In the genomic region with DNA sequence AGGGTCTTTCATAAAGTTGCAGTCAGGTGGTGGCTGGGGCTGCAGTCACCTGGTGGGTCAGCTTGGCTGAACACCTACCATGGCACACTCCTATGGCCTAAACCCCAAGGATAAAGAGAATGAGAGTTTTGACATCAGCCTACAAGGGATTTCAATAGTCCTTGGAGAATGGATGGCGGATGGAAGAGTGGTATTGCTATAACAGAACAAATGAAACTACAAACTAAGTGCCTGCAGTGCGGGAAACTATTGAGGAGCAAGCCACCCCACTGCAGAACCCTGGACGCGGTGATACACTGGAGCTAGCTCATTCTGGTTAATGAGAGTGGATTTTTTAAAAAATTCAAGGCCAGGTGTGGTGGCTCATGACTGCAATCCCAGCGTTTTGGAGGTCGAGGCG, we compare ENCODE assay signal across 10 cellular contexts. TPM values are rescaled to one million over a fixed set of nuclear protein-coding genes. Genes with fewer than 3 reads are reported as not detected.
DNase-seq lines count a peak whose midpoint lies in the region; ATAC-seq and TF ChIP-seq lines count a peak whose summit lies in the region.
"Had no signal": no experiment of that assay in that cellular context is flagged by ENCODE, and none has a peak within 500 bp of the region (broad histone marks: within the 10 kb centered on the region; RNA-seq: fewer than 3 reads in every experiment).

No MANE protein-coding gene starts in this region.

- no peak for TF ChIP-seq POLR2A in erythroblast (IDR thresholded peaks at IDR 0.05; ENCODE audit: low read length)

- H3K27ac Mint-ChIP-seq in activated naive CD4-positive, alpha-beta T cell treated with anti-CD3 and anti-CD28 coated beads, Interleukin-2, amount 50 U/mL, for 24 hours = no peak overlapping the region
- H3K27ac Mint-ChIP-seq in activated B cell treated with CpG ODN at 0.5 μM for 24 hours = no peak overlapping the region
- peak overlapping the region; percentile 11 for H3K27ac Mint-ChIP-seq in glutamatergic neuron (ENCODE audit: unreplicated experiment)
- no peak overlapping the region for H3K27ac Mint-ChIP-seq in stimulated activated naive CD8-positive, alpha-beta T cell treated with anti-CD3 and anti-CD28 coated beads, Interleukin-15, amount 100 ng/mL, for 72 hours

- no peaks in the 10 kb centered on the region for H3K9me3 Mint-ChIP-seq in activated naive CD4-positive, alpha-beta T cell treated with anti-CD3 and anti-CD28 coated beads, Interleukin-2, amount 50 U/mL, for 24 hours
- H3K9me3 Mint-ChIP-seq in activated B cell treated with CpG ODN at 0.5 μM for 24 hours (no peaks in the 10 kb centered on the region), glutamatergic neuron (ENCODE audit: unreplicated experiment) (peaks cover 5% of the 10 kb centered on the region)
- H3K9me3 Mint-ChIP-seq in stimulated activated naive CD8-positive, alpha-beta T cell treated with anti-CD3 and anti-CD28 coated beads, Interleukin-15, amount 100 ng/mL, for 72 hours = no peaks in the 10 kb centered on the region

- no peak for TF ChIP-seq CTCF in activated B cell treated with CpG ODN at 0.5 μM for 24 hours (IDR thresholded peaks at IDR 0.05)
- TF ChIP-seq CTCF in glutamatergic neuron (IDR thresholded peaks at IDR 0.05; ENCODE audit: partially characterized antibody, unreplicated experiment) = no peak

- H3K36me3 Mint-ChIP-seq in activated naive CD4-positive, alpha-beta T cell treated with anti-CD3 and anti-CD28 coated beads, Interleukin-2, amount 50 U/mL, for 24 hours = no peaks in the 10 kb centered on the region
- peaks cover 8% of the 10 kb centered on the region for H3K36me3 Mint-ChIP-seq in activated B cell treated with CpG ODN at 0.5 μM for 24 hours (ENCODE audit: low read depth)
- no peaks in the 10 kb centered on the region for H3K36me3 Mint-ChIP-seq in glutamatergic neuron (ENCODE audit: unreplicated experiment)

- CTCF ChIA-PET in activated B cell treated with CpG ODN at 0.5 μM for 24 hours (lab: Charles Lee) = no interaction called here

- ATAC-seq in activated B cell treated with CpG ODN at 0.5 μM for 24 hours (ENCODE audit: low read depth) (no peak), HG03460 (IDR thresholded peaks at IDR 0.05; ENCODE audit: unreplicated experiment) (no peak), GM21786 (IDR thresholded peaks at IDR 0.05; ENCODE audit: unreplicated experiment) (no peak)
- no peak for ATAC-seq in stimulated activated naive CD8-positive, alpha-beta T cell treated with anti-CD3 and anti-CD28 coated beads, Interleukin-15, amount 100 ng/mL, for 72 hours

- POLR2A ChIA-PET in activated B cell treated with CpG ODN at 0.5 μM for 24 hours (lab: Charles Lee) = interaction anchor here (0.7 kb wide), 1 partner anchor 150 kb away, joined by 3 read pairs; the partner anchor contains the start of gene FAM83G

- DNase-seq in activated naive CD4-positive, alpha-beta T cell (lab: John Stamatoyannopoulos, UW) = no peak
- DNase-seq in activated B cell treated with CpG ODN at 0.5 μM for 24 hours (no peak), glutamatergic neuron (no peak), erythroblast (lab: John Stamatoyannopoulos, UW) (no peak)
- DNase-seq in stimulated activated naive CD8-positive, alpha-beta T cell treated with anti-CD3 and anti-CD28 coated beads, Interleukin-15, amount 100 ng/mL, for 72 hours = no peak
- DNase-seq: NCI-H1436 treated with DMSO at 0.1 percent for 48 hours, upper lobe of left lung had no signal

- peak overlapping the region; percentile 85 for H3K4me3 Mint-ChIP-seq in activated naive CD4-positive, alpha-beta T cell treated with anti-CD3 and anti-CD28 coated beads, Interleukin-2, amount 50 U/mL, for 24 hours
- H3K4me3 Mint-ChIP-seq in activated B cell treated with CpG ODN at 0.5 μM for 24 hours = peak overlapping the region; percentile 98
- H3K4me3 Mint-ChIP-seq in glutamatergic neuron (ENCODE audit: unreplicated experiment) = peak overlapping the region; percentile 95
- H3K4me3 Mint-ChIP-seq in stimulated activated naive CD8-positive, alpha-beta T cell treated with anti-CD3 and anti-CD28 coated beads, Interleukin-15, amount 100 ng/mL, for 72 hours = peak overlapping the region; percentile 82 to 97

- H3K27me3 Mint-ChIP-seq in activated naive CD4-positive, alpha-beta T cell treated with anti-CD3 and anti-CD28 coated beads, Interleukin-2, amount 50 U/mL, for 24 hours = no peaks in the 10 kb centered on the region
- H3K27me3 Mint-ChIP-seq in activated B cell treated with CpG ODN at 0.5 μM for 24 hours (no peaks in the 10 kb centered on the region), glutamatergic neuron (ENCODE audit: unreplicated experiment) (peaks cover 2% of the 10 kb centered on the region)
- H3K27me3 Mint-ChIP-seq in stimulated activated naive CD8-positive, alpha-beta T cell treated with anti-CD3 and anti-CD28 coated beads, Interleukin-15, amount 100 ng/mL, for 72 hours = no peaks in the 10 kb centered on the region

- intact Hi-C loops in activated B cell treated with CpG ODN at 0.5 μM for 24 hours (cut with micrococcal nuclease) = no loop called here

- peaks cover 33% of the 10 kb centered on the region for H3K4me1 Mint-ChIP-seq in activated naive CD4-positive, alpha-beta T cell treated with anti-CD3 and anti-CD28 coated beads, Interleukin-2, amount 50 U/mL, for 24 hours
- H3K4me1 Mint-ChIP-seq in activated B cell treated with CpG ODN at 0.5 μM for 24 hours = peaks cover 41% of the 10 kb centered on the region
- peaks cover 7% of the 10 kb centered on the region for H3K4me1 Mint-ChIP-seq in glutamatergic neuron (ENCODE audit: low read depth, unreplicated experiment)
- peaks cover 24% of the 10 kb centered on the region for H3K4me1 Mint-ChIP-seq in stimulated activated naive CD8-positive, alpha-beta T cell treated with anti-CD3 and anti-CD28 coated beads, Interleukin-15, amount 100 ng/mL, for 72 hours

RNA-seq across cellular contexts. Expression of gene PRPSAP2, which starts 3.0 kb away (rescaled TPM):
- total RNA-seq in activated B cell treated with CpG ODN at 0.5 μM for 24 hours = 56.7 and 62.8 TPM in 2 replicates
- total RNA-seq in glutamatergic neuron (ENCODE audit: unreplicated experiment) = 76.0 TPM
